Comparison of ENCODE assay signal across 1 cellular context in the genomic region with DNA sequence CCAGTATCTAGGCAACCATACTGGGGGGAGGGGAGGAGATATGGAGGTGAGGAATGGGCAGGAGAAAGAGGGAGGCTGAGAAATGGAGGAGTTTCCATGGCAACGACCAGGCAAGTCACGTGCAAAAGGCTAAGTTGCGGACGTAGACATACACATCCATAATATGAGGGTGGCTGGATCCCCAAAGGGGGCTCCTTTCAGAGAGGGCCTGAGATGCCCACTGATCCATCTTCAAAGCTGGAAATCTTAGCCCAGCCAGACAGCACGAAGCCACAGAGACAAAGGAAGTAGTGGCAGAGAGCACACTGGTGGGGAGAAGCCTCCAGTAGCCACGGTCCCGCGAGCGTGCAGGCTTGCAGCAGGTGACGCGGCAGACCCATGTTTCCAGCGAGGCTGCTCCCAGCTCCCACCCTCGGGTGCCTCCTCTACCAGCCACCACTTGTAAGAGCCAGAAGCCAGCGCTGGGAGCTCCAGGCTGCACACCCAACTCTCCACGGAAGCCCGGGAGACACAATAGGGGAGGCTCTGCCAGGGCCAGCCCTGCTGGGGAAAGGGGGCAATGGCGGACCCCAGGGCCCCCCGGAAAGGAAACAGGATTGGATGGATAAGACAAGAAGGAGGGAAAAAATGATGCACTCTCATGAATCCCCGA.
TF ChIP-seq lines count a peak whose summit lies in the region.

No MANE protein-coding gene starts in this region.

TF ChIP-seq in SK-N-SH treated with all-trans-retinoic acid at 6 μM for 48 hours, 23 proteins besides CTCF, POLR2A, EP300 and RAD21 (continued from another document):
- TF ChIP-seq SNAI2 (CRISPR knock-in tag; IDR thresholded peaks at IDR 0.05) (no peak), ISL1 (CRISPR knock-in tag; IDR thresholded peaks at IDR 0.05) (no peak), RARB (CRISPR knock-in tag; IDR thresholded peaks at IDR 0.05) (no peak), ZNF70 (CRISPR knock-in tag; IDR thresholded peaks at IDR 0.05) (no peak), PPARA (CRISPR knock-in tag; IDR thresholded peaks at IDR 0.05; ENCODE audit: borderline replicate concordance) (no peak)
